8 cellular contexts compared by ENCODE assay signal in genomic region chr22:49305215-49305965, GRCh38.
DNase-seq lines count a peak whose midpoint lies in the region; ATAC-seq, FAIRE-seq and TF ChIP-seq lines count a peak whose summit lies in the region.

No MANE protein-coding gene starts in this region.

- no peaks in the 10 kb centered on the region for H3K4me1 ChIP-seq in ES-I3 (ENCODE audit: insufficient read depth, low read length)
- H3K4me1 ChIP-seq in Loucy (ENCODE audit: insufficient read depth, low read length, poor library complexity, severe bottlenecking): peaks cover 4% of the 10 kb centered on the region
- H3K4me1 ChIP-seq in H1 (replicated peaks in 1 of 4; ENCODE audit: control insufficient read depth in 3 of 4, insufficient read depth in 4 of 4, low read length in 3 of 4): peaks cover 0 to 4% (median 2%) of the 10 kb centered on the region in 4 experiments; a peak in 4 of 7 replicates

- H3K9ac ChIP-seq in ES-I3 (ENCODE audit: low read depth, low read length) (peak overlapping the region; percentile 12; the same call in 1 of the 2 replicates), Loucy (ENCODE audit: low read depth, low read length, poor library complexity, severe bottlenecking) (no peak overlapping the region), H1 (replicated peaks in 1 of 4; ENCODE audit: extremely low read depth in 1 of 4, low read depth in 3 of 4, low read length in 3 of 4) (no peak overlapping the region)

- peak; percentile 61 to 65 for ATAC-seq in natural killer cell treated with Interleukin-12 subunit alpha and Interleukin-12 subunit beta and Interleukin-15 and Interleukin-18, amount 100 ng/mL, for 72 hours
- peak; percentile 86 to 90 for ATAC-seq in stimulated activated naive B cell treated with anti-CD40 and anti-IgM and Interleukin-4, amounts not matched to agents 10 μg/mL and 1 μg/mL and 100 μg/mL, for 72 hours (replicated peaks)
- ATAC-seq in HG03135 (IDR thresholded peaks at IDR 0.05; ENCODE audit: unreplicated experiment): no peak

- no peak overlapping the region for H2AK5ac ChIP-seq in H1 (ENCODE audit: low read depth, low read length)

- no peaks in the 10 kb centered on the region for H3K79me2 ChIP-seq in Loucy (ENCODE audit: insufficient read depth, low read length)
- H3K79me2 ChIP-seq in H1 (ENCODE audit: control insufficient read depth in 1 of 2, insufficient read depth in 2 of 2, low read length in 2 of 2): no peaks in the 10 kb centered on the region

- peak overlapping the region; percentile 85 for H4K91ac ChIP-seq in H1 (replicated peaks; ENCODE audit: insufficient read length, low read length)

- H3K4me3 Mint-ChIP-seq in activated CD4-positive, alpha-beta T cell treated with anti-CD3 and anti-CD28 coated beads, Interleukin-2, amount 10 ng/mL, durations not matched to agents 7 days and 5 days: no peak overlapping the region
- H3K4me3 Mint-ChIP-seq in natural killer cell treated with Interleukin-12 subunit alpha and Interleukin-12 subunit beta and Interleukin-15 and Interleukin-18, amount 100 ng/mL, for 72 hours: no peak overlapping the region
- no peak overlapping the region for H3K4me3 Mint-ChIP-seq in stimulated activated naive B cell treated with anti-CD40 and anti-IgM and Interleukin-4, amounts not matched to agents 10 μg/mL and 1 μg/mL and 100 μg/mL, for 72 hours

- peak overlapping the region; percentile 75; the same call in 1 of the 2 replicates for H2BK12ac ChIP-seq in H1 (ENCODE audit: low read depth, low read length)

- no peaks in the 10 kb centered on the region for H3K27me3 ChIP-seq in Loucy (ENCODE audit: insufficient read depth, low read length, poor library complexity, severe bottlenecking)
- no peaks in the 10 kb centered on the region; a peak in 1 of 7 replicates for H3K27me3 ChIP-seq in H1 (replicated peaks in 1 of 4; ENCODE audit: control insufficient read depth in 3 of 4, extremely low read depth in 1 of 4, insufficient read depth in 3 of 4, low read length in 3 of 4)

- H4K20me1 ChIP-seq in Loucy (ENCODE audit: insufficient read depth, low read length, poor library complexity, severe bottlenecking) (no peaks in the 10 kb centered on the region), H1 (replicated peaks in 1 of 2; ENCODE audit: control insufficient read depth in 1 of 2, insufficient read depth in 2 of 2, low read length in 2 of 2) (peaks cover 0 to 2% of the 10 kb centered on the region in 2 experiments)

- peak overlapping the region; percentile 71; the same call in 1 of the 2 replicates for H3K18ac ChIP-seq in H1 (ENCODE audit: extremely low read depth, low read length)

- H3K4me1 Mint-ChIP-seq in activated CD4-positive, alpha-beta T cell treated with anti-CD3 and anti-CD28 coated beads, Interleukin-2, amount 10 ng/mL, durations not matched to agents 7 days and 5 days: no peaks in the 10 kb centered on the region
- no peaks in the 10 kb centered on the region for H3K4me1 Mint-ChIP-seq in natural killer cell treated with Interleukin-12 subunit alpha and Interleukin-12 subunit beta and Interleukin-15 and Interleukin-18, amount 100 ng/mL, for 72 hours (ENCODE audit: low read depth in 2 of 2)
- peaks cover 3 to 7% of the 10 kb centered on the region in 2 donors for H3K4me1 Mint-ChIP-seq in stimulated activated naive B cell treated with anti-CD40 and anti-IgM and Interleukin-4, amounts not matched to agents 10 μg/mL and 1 μg/mL and 100 μg/mL, for 72 hours

- DNase-seq in activated CD4-positive, alpha-beta T cell treated with anti-CD3 and anti-CD28 coated beads, Interleukin-2, amount 10 ng/mL, durations not matched to agents 7 days and 5 days: peak; percentile 46
- peak; percentile 38 to 100 for DNase-seq in H1 (ENCODE audit: low read depth in 1 of 2, low spot score in 2 of 2)
- DNase-seq in natural killer cell treated with Interleukin-12 subunit alpha and Interleukin-12 subunit beta and Interleukin-15 and Interleukin-18, amount 100 ng/mL, for 72 hours (ENCODE audit: low spot score): peak; percentile 69
- peak; percentile 49 for DNase-seq in stimulated activated naive B cell treated with anti-CD40 and anti-IgM and Interleukin-4, amounts not matched to agents 10 μg/mL and 1 μg/mL and 100 μg/mL, for 72 hours
- DNase-seq in RWPE1 (ENCODE audit: low spot score): no peak

- TF ChIP-seq CTCF in Loucy (conservative IDR thresholded peaks at IDR 0.05; ENCODE audit: low read length): peak; percentile 90
- peak; percentile 90 to 96 (median 94) for TF ChIP-seq CTCF in H1 (IDR thresholded peaks at IDR 0.05; ENCODE audit: control extremely low read depth in 1 of 3, insufficient read depth in 1 of 3, low read depth in 1 of 3, low read length in 3 of 3)
- TF ChIP-seq CTCF in RWPE1 (conservative IDR thresholded peaks at IDR 0.05; ENCODE audit: low read depth): no peak; the same call in 1 of the 2 replicates

- no peak overlapping the region for H3K14ac ChIP-seq in H1 (ENCODE audit: insufficient read length)

- FAIRE-seq in H1 (lab: Jason Lieb, UNC): no peak

- CTCF ChIA-PET in activated CD4-positive, alpha-beta T cell treated with anti-CD3 and anti-CD28 coated beads, Interleukin-2, amount 10 ng/mL, durations not matched to agents 7 days and 5 days (lab: Charles Lee): interaction anchor here (0.6 kb wide), 1 partner anchor 19 kb away, joined by 3 read pairs; no protein-coding TSS in a partner anchor
- CTCF ChIA-PET in H1 (lab: Charles Lee; ENCODE audit: partially characterized antibody) (interaction anchor here (0.6 to 5.7 kb wide), 75 partner anchors 9 to 725 kb away, joined by 3 to 95 read pairs (median 4); no protein-coding TSS in a partner anchor), RWPE1 (lab: Yijun Ruan, JAX) (interaction anchor here (0.7 kb wide), 1 partner anchor 455 kb away, joined by 3 read pairs; no protein-coding TSS in a partner anchor)

- H3K56ac ChIP-seq in H1 (replicated peaks; ENCODE audit: insufficient read length, low read depth, low read length): no peak overlapping the region

- H3K4me3 ChIP-seq in Loucy (ENCODE audit: low read length, poor library complexity, severe bottlenecking) (no peak overlapping the region), H1 (ENCODE audit: extremely low read depth in 1 of 4, insufficient read depth in 2 of 4, low read depth in 3 of 4, low read length in 4 of 4) (no peak overlapping the region)

- peak overlapping the region; percentile 72; the same call in 1 of the 2 replicates for H2BK20ac ChIP-seq in H1 (ENCODE audit: low read length)

- H3K27ac ChIP-seq in H1 (ENCODE audit: low read depth, low read length) (no peak overlapping the region), RWPE1 (no peak overlapping the region)

- H3K36me3 ChIP-seq in ES-I3 (ENCODE audit: insufficient read depth, low read length): no peaks in the 10 kb centered on the region
- no peaks in the 10 kb centered on the region for H3K36me3 ChIP-seq in Loucy (ENCODE audit: insufficient read depth, low read length)
- H3K36me3 ChIP-seq in H1 (ENCODE audit: control insufficient read depth in 2 of 4, insufficient read depth in 4 of 4, low read length in 3 of 4): no peaks in the 10 kb centered on the region

- H3K9me3 ChIP-seq in ES-I3 (ENCODE audit: control insufficient read depth, insufficient read depth, low read length): no peaks in the 10 kb centered on the region; the same call in 1 of the 2 replicates
- H3K9me3 ChIP-seq in Loucy (ENCODE audit: insufficient read depth, low read depth, low read length): no peaks in the 10 kb centered on the region
- H3K9me3 ChIP-seq in H1 (ENCODE audit: insufficient read depth in 2 of 2, low read depth in 1 of 2, low read length in 1 of 2): no peaks in the 10 kb centered on the region

- H3K9me3 Mint-ChIP-seq in activated CD4-positive, alpha-beta T cell treated with anti-CD3 and anti-CD28 coated beads, Interleukin-2, amount 10 ng/mL, durations not matched to agents 7 days and 5 days: no peaks in the 10 kb centered on the region
- H3K9me3 Mint-ChIP-seq in natural killer cell treated with Interleukin-12 subunit alpha and Interleukin-12 subunit beta and Interleukin-15 and Interleukin-18, amount 100 ng/mL, for 72 hours: no peaks in the 10 kb centered on the region
- no peaks in the 10 kb centered on the region for H3K9me3 Mint-ChIP-seq in stimulated activated naive B cell treated with anti-CD40 and anti-IgM and Interleukin-4, amounts not matched to agents 10 μg/mL and 1 μg/mL and 100 μg/mL, for 72 hours

- no peaks in the 10 kb centered on the region for H3F3A ChIP-seq in Loucy (ENCODE audit: low read depth)

- TF ChIP-seq POLR2A in H1 (IDR thresholded peaks at IDR 0.05; ENCODE audit: control extremely low read depth in 1 of 2, low read depth in 2 of 2, low read length in 2 of 2): no peak

- H2AFZ ChIP-seq in Loucy (ENCODE audit: low read length) (no peak overlapping the region), H1 (ENCODE audit: low read length) (peak overlapping the region; percentile 24; the same call in 1 of the 2 replicates)

- no peak overlapping the region for H2BK120ac ChIP-seq in H1 (replicated peaks; ENCODE audit: low read depth, low read length)

- no peak overlapping the region for H2BK15ac ChIP-seq in H1 (ENCODE audit: low read length)

- H3K9me2 ChIP-seq in Loucy (replicated peaks; ENCODE audit: low read depth, low read length): no peaks in the 10 kb centered on the region

- no peak overlapping the region for H4K5ac ChIP-seq in H1 (ENCODE audit: insufficient read length, low read depth, low read length)

- H3K23ac ChIP-seq in H1 (ENCODE audit: insufficient read length): no peak overlapping the region

- H3K4me2 ChIP-seq in Loucy (ENCODE audit: low read depth, low read length, poor library complexity, severe bottlenecking) (no peak overlapping the region), H1 (ENCODE audit: insufficient read depth in 1 of 2, low read depth in 2 of 2, low read length in 2 of 2) (0 out of 4 replicates have a peak overlapping the region, but pooled peaks of 1 of the 2 experiments have one; percentile 38)

- no peak overlapping the region for H3K27ac Mint-ChIP-seq in activated CD4-positive, alpha-beta T cell treated with anti-CD3 and anti-CD28 coated beads, Interleukin-2, amount 10 ng/mL, durations not matched to agents 7 days and 5 days
- H3K27ac Mint-ChIP-seq in natural killer cell treated with Interleukin-12 subunit alpha and Interleukin-12 subunit beta and Interleukin-15 and Interleukin-18, amount 100 ng/mL, for 72 hours: no peak overlapping the region
- H3K27ac Mint-ChIP-seq in stimulated activated naive B cell treated with anti-CD40 and anti-IgM and Interleukin-4, amounts not matched to agents 10 μg/mL and 1 μg/mL and 100 μg/mL, for 72 hours: no peak overlapping the region

- H3K36me3 Mint-ChIP-seq in activated CD4-positive, alpha-beta T cell treated with anti-CD3 and anti-CD28 coated beads, Interleukin-2, amount 10 ng/mL, durations not matched to agents 7 days and 5 days (ENCODE audit: low read depth): no peaks in the 10 kb centered on the region
- H3K36me3 Mint-ChIP-seq in natural killer cell treated with Interleukin-12 subunit alpha and Interleukin-12 subunit beta and Interleukin-15 and Interleukin-18, amount 100 ng/mL, for 72 hours: no peaks in the 10 kb centered on the region
- H3K36me3 Mint-ChIP-seq in stimulated activated naive B cell treated with anti-CD40 and anti-IgM and Interleukin-4, amounts not matched to agents 10 μg/mL and 1 μg/mL and 100 μg/mL, for 72 hours: no peaks in the 10 kb centered on the region

- peak in 1 of 2 experiments; percentile 74; a peak in 1 of 3 replicates for TF ChIP-seq EP300 in H1 (IDR thresholded peaks at IDR 0.05; ENCODE audit: borderline replicate concordance in 1 of 2, low read depth in 2 of 2, low read length in 2 of 2)

- H3K27me3 Mint-ChIP-seq in activated CD4-positive, alpha-beta T cell treated with anti-CD3 and anti-CD28 coated beads, Interleukin-2, amount 10 ng/mL, durations not matched to agents 7 days and 5 days: peaks cover 5% of the 10 kb centered on the region
- H3K27me3 Mint-ChIP-seq in natural killer cell treated with Interleukin-12 subunit alpha and Interleukin-12 subunit beta and Interleukin-15 and Interleukin-18, amount 100 ng/mL, for 72 hours: peaks cover 22 to 26% of the 10 kb centered on the region in 2 donors
- peaks cover 50 to 62% of the 10 kb centered on the region in 2 donors for H3K27me3 Mint-ChIP-seq in stimulated activated naive B cell treated with anti-CD40 and anti-IgM and Interleukin-4, amounts not matched to agents 10 μg/mL and 1 μg/mL and 100 μg/mL, for 72 hours

- peak overlapping the region; percentile 41; the same call in 1 of the 2 replicates for H4K8ac ChIP-seq in H1 (ENCODE audit: extremely low read depth, insufficient read depth, low read length)

- TF ChIP-seq RAD21 in H1 (IDR thresholded peaks at IDR 0.05 in 1 of 2, conservative IDR thresholded peaks at IDR 0.05 in 1 of 2; ENCODE audit: low read depth in 2 of 2, low read length in 2 of 2): peak; percentile 99

- POLR2A ChIA-PET in activated CD4-positive, alpha-beta T cell treated with anti-CD3 and anti-CD28 coated beads, Interleukin-2, amount 10 ng/mL, durations not matched to agents 7 days and 5 days (lab: Charles Lee): interaction anchor here (0.6 kb wide), 1 partner anchor 1134 kb away, joined by 4 read pairs; no protein-coding TSS in a partner anchor
- POLR2A ChIA-PET in H1 (lab: Charles Lee; ENCODE audit: partially characterized antibody): interaction anchor here (0.8 to 1.3 kb wide), 3 partner anchors 9 to 35 kb away, joined by 3 read pairs; no protein-coding TSS in a partner anchor
- POLR2A ChIA-PET in RWPE1 (lab: Yijun Ruan, JAX; ENCODE audit: low non-redundant PET): no interaction called here

- peak overlapping the region; percentile 66; the same call in 1 of the 2 replicates for H2BK5ac ChIP-seq in H1 (ENCODE audit: low read depth, low read length)

- no peaks in the 10 kb centered on the region for H3K79me1 ChIP-seq in H1 (ENCODE audit: low read depth, low read length)

- H3K4ac ChIP-seq in H1 (replicated peaks; ENCODE audit: insufficient read length, low read depth, low read length): no peak overlapping the region

- H3K23me2 ChIP-seq in H1 (ENCODE audit: low read depth, low read length): no peaks in the 10 kb centered on the region; the same call in 1 of the 2 replicates

- WGBS in H1 (ENCODE audit: extremely low coverage in 1 of 2, insufficient coverage in 1 of 2, insufficient read length in 1 of 2, insufficient replicate concordance in 2 of 2, low coverage in 1 of 2, low lambda C conversion rate in 2 of 2, missing lambda C conversion rate in 1 of 2), 2 experiments: 28% methylated on average over 20 of the region's 20 CpGs; no CpG with 5 or more reads in 1 of the 2 experiments
